In the genomic region with DNA sequence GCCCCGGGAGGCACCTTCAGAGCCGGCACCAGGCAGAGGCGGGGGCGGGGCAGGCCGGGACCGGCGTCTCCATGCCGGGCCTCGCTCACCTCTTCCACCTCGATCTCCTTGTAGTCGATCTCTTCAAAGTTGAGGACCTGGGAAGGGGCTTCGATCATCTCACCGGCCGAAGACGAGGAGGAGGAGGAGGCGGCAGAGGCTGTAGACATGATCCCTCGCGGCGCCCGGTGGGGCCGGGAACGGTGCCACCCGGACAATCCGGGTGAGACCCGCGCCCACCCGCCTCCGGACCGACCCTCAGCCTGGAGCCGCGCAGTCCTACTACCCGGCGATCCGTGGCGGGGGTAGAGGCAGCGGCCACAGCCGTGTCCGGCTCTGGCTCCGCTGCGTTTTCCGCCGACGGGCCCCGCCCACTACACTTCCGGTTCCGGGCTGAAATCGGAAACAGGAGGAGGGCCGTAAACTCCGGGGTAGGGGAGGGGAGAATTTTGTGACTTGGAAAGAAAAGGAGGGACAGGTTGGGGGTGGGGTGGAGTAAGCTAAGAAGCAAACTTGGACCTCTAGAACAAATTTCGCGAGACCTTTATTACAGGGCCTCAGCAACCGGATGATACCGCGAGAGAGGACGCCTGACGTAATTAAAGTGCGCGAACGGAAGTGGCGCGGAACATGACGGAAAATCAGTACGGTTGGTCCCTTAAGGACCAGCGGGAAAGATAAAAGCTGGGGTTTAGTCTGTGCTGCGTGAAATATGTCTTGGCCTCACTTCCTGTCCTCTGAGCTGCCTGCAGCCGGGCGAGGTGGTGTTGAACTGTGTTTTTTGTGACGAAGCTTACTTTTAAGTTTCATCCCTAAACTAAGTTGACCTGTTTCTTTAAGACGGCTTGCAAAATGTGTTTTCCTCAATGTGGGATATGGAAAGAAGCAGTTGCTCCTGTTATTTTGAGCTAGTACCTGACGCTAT, we compare ENCODE assay signal across 8 cellular contexts. TPM values are rescaled to one million over a fixed set of nuclear protein-coding genes. Genes with fewer than 3 reads are reported as not detected.
DNase-seq lines count a peak whose midpoint lies in the region; ATAC-seq, FAIRE-seq and TF ChIP-seq lines count a peak whose summit lies in the region.

A gene (minus strand): TSS at position 398 of the 964 bp plus-strand sequence. CDS start 189 bp downstream, at position 209.

- peak within 1 kb of the TSS; percentile 91 for H3K9ac ChIP-seq in mammary epithelial cell (ENCODE audit: insufficient read depth, low read length)

- no peaks in the 10 kb centered on the region for H4K20me1 ChIP-seq in mammary epithelial cell (ENCODE audit: insufficient read depth, low read length)

- H3K27ac ChIP-seq in WERI-Rb-1 (peak within 1 kb of the TSS; percentile 98), mammary epithelial cell (ENCODE audit: insufficient read depth, low read depth, low read length) (peak within 1 kb of the TSS; percentile 65), small intestine (ENCODE audit: low read depth in 1 of 2, low read length in 1 of 2) (peak within 1 kb of the TSS; percentile 79 to 94)

- H2AFZ ChIP-seq in mammary epithelial cell (ENCODE audit: low read depth, low read length): peak within 1 kb of the TSS; percentile 87

- no TSS peak for BruUV-seq in mammary epithelial cell (replicated peaks; lab: Mats Ljungman, UMichigan)

- ATAC-seq in GM18873 (IDR thresholded peaks at IDR 0.05; ENCODE audit: low FRiP score, unreplicated experiment) (peak; percentile 84), HG03139 (IDR thresholded peaks at IDR 0.05; ENCODE audit: unreplicated experiment) (peak; percentile 83)

- in situ Hi-C loops in ACHN (cut with HindIII; ENCODE audit: low pct_ligation_motif_present, low pct_unique_long_range_greater_than_20kb, low sequenced_read_pairs): no loop called here
- in situ Hi-C loops in mammary epithelial cell (cut with MboI; ENCODE audit: low sequenced_read_pairs in 2 of 2): no loop called here

- H3K4me1 ChIP-seq in mammary epithelial cell (ENCODE audit: insufficient read depth, low read length) (peaks cover 8% of the 10 kb centered on the region), small intestine (ENCODE audit: control insufficient read depth in 2 of 2, insufficient read depth in 1 of 2, low read depth in 1 of 2, low read length in 1 of 2) (no peaks in the 10 kb centered on the region)

- WGBS in mammary epithelial cell (ENCODE audit: low coverage, missing lambda C conversion rate): 0% methylated on average over 17 of the region's 70 CpGs
- WGBS in small intestine, 3 donors: 0 to 1% (median 0%) methylated on average over 70 of the region's 70 CpGs

- CTCF ChIA-PET in mammary epithelial cell (lab: Charles Lee; ENCODE audit: low non-redundant PET): interaction anchor here (0.8 kb wide), 1 partner anchor 20 kb away, joined by 3 read pairs; no protein-coding TSS in a partner anchor

- H3K4me3 ChIP-seq in WERI-Rb-1 (ENCODE audit: low read depth, low read length): peak within 1 kb of the TSS; percentile 93
- peak within 1 kb of the TSS; percentile 68 to 95 (median 94) for H3K4me3 ChIP-seq in mammary epithelial cell (replicated peaks in 1 of 3; ENCODE audit: insufficient read depth in 1 of 3, low read depth in 2 of 3, low read length in 3 of 3)
- H3K4me3 ChIP-seq in small intestine (ENCODE audit: low read depth in 1 of 2, low read length in 2 of 2): peak within 1 kb of the TSS; percentile 94 to 99

- dilution Hi-C loops in mammary epithelial cell (cut with HindIII; ENCODE audit: low sequenced_read_pairs): no loop called here

- peaks cover 48% of the 10 kb centered on the region for H3K79me2 ChIP-seq in mammary epithelial cell (ENCODE audit: insufficient read depth, low read length)

- no peaks in the 10 kb centered on the region for H3K27me3 ChIP-seq in WERI-Rb-1 (ENCODE audit: insufficient read depth, low read depth, severe bottlenecking)
- H3K27me3 ChIP-seq in mammary epithelial cell (ENCODE audit: insufficient read depth, low read length): no peaks in the 10 kb centered on the region
- no peaks in the 10 kb centered on the region for H3K27me3 ChIP-seq in small intestine (ENCODE audit: control insufficient read depth in 2 of 2, insufficient read depth in 2 of 2, low read length in 2 of 2)

- no peak for FAIRE-seq in small intestine (lab: Jason Lieb, UNC)

- no peaks in the 10 kb centered on the region for H3K9me3 ChIP-seq in WERI-Rb-1 (ENCODE audit: severe bottlenecking)
- H3K9me3 ChIP-seq in mammary epithelial cell (replicated peaks; ENCODE audit: insufficient read depth, low read length): no peaks in the 10 kb centered on the region
- no peaks in the 10 kb centered on the region for H3K9me3 ChIP-seq in small intestine (ENCODE audit: control insufficient read depth, low read depth)

- intact Hi-C loops in mammary epithelial cell (cut with micrococcal nuclease): no loop called here

- peak within 1 kb of the TSS; percentile 92 for H3K4me2 ChIP-seq in mammary epithelial cell (ENCODE audit: insufficient read depth, low read depth, low read length)

- H3K36me3 ChIP-seq in WERI-Rb-1 (peaks cover 5% of the 10 kb centered on the region; the same call in 1 of the 2 replicates), mammary epithelial cell (ENCODE audit: insufficient read depth, low read length) (no peaks in the 10 kb centered on the region), small intestine (ENCODE audit: control insufficient read depth in 2 of 2, insufficient read depth in 2 of 2, low read length in 2 of 2) (no peaks in the 10 kb centered on the region)

- no peak for TF ChIP-seq CTCF in WERI-Rb-1 (IDR thresholded peaks at IDR 0.05; ENCODE audit: low read depth, low read length)
- no peak for TF ChIP-seq CTCF in mammary epithelial cell (conservative IDR thresholded peaks at IDR 0.05 in 1 of 2, IDR thresholded peaks at IDR 0.05 in 1 of 2; ENCODE audit: extremely low read depth in 1 of 2, insufficient read depth in 1 of 2, low read depth in 1 of 2, low read length in 2 of 2)

- peak; percentile 95 for DNase-seq in ACHN
- DNase-seq in NCI-H2227 (lab: John Stamatoyannopoulos, UW; ENCODE audit: unreplicated experiment): peak; percentile 94
- peak; percentile 88 for DNase-seq in WERI-Rb-1
- peak; percentile 96 for DNase-seq in mammary epithelial cell
- peak; percentile 84 for DNase-seq in iPS-NIHi11 (ENCODE audit: low spot score)
- peak; percentile 95 for DNase-seq in small intestine

RNA-seq across cellular contexts. Expression of the gene that starts here (rescaled TPM):
- 10 to 100 TPM; 32.3 to 39.7 TPM for total RNA-seq in mammary epithelial cell
- polyA plus RNA-seq in mammary epithelial cell (20.2 TPM), small intestine (10 to 100 TPM in 1 of 3 donors, 1 to 10 TPM in 2; 7.3 to 10.5 (median 9.9) TPM)
- 18.2 TPM for polyA minus RNA-seq in mammary epithelial cell

Comparison
In these comparisons a context has a peak if more than half of its experiments do, and no peak if none do; other contexts are left out.
1. Peak in every context shown above with its lines: DNase-seq, ATAC-seq, H3K4me3 ChIP-seq and H3K27ac ChIP-seq.